Comparison of ENCODE assay signal across 8 cellular contexts in genomic region chr7:27901028-27901760, GRCh38.
DNase-seq lines count a peak whose midpoint lies in the region; ATAC-seq and TF ChIP-seq lines count a peak whose summit lies in the region.

No MANE protein-coding gene starts in this region.

- peak overlapping the region in 5 of 12 donors; percentile 11 to 89 (median 35) for H3K27ac ChIP-seq in heart left ventricle
- H3K27ac ChIP-seq in right atrium auricular region = no peak overlapping the region
- peak overlapping the region; percentile 89 for H3K27ac ChIP-seq in OCI-LY1 (ENCODE audit: low read depth, low read length, poor library complexity, severe bottlenecking)

- peak overlapping the region; percentile 54 for H3K4me2 ChIP-seq in OCI-LY1 (ENCODE audit: low read length)

- no peaks in the 10 kb centered on the region for H3K9me3 Mint-ChIP-seq in dendritic cell treated with granulocyte-macrophage colony-stimulating factor and Interleukin-4, amounts not matched to agents 40 ng/mL and 50 ng/mL, for 4 days

- peak overlapping the region; percentile 83 for H3K27ac Mint-ChIP-seq in dendritic cell treated with granulocyte-macrophage colony-stimulating factor and Interleukin-4, amounts not matched to agents 40 ng/mL and 50 ng/mL, for 4 days

- H3K27me3 ChIP-seq in heart left ventricle = no peaks in the 10 kb centered on the region
- no peaks in the 10 kb centered on the region for H3K27me3 ChIP-seq in right atrium auricular region
- no peaks in the 10 kb centered on the region for H3K27me3 ChIP-seq in OCI-LY1 (ENCODE audit: insufficient read depth, low read length)

- no peaks in the 10 kb centered on the region for H3F3A ChIP-seq in OCI-LY1 (ENCODE audit: insufficient read depth, low read length)

- peak overlapping the region; percentile 42 for H3K9ac ChIP-seq in OCI-LY1 (ENCODE audit: low read length)

- H3K27me3 Mint-ChIP-seq in dendritic cell treated with granulocyte-macrophage colony-stimulating factor and Interleukin-4, amounts not matched to agents 40 ng/mL and 50 ng/mL, for 4 days = no peaks in the 10 kb centered on the region

- ATAC-seq in heart left ventricle (peak in 1 of 4 donors; percentile 28), HG02798 (IDR thresholded peaks at IDR 0.05; ENCODE audit: poor library complexity, unreplicated experiment) (peak; percentile 84)

- TF ChIP-seq POLR2A in heart left ventricle (IDR thresholded peaks at IDR 0.05) = no peak

- TF ChIP-seq CTCF in heart left ventricle (IDR thresholded peaks at IDR 0.05) (no peak), right atrium auricular region (IDR thresholded peaks at IDR 0.05) (no peak), OCI-LY1 (IDR thresholded peaks at IDR 0.05; ENCODE audit: low read length) (no peak)

- H3K36me3 ChIP-seq in heart left ventricle (no peaks in the 10 kb centered on the region), right atrium auricular region (no peaks in the 10 kb centered on the region), OCI-LY1 (ENCODE audit: insufficient read depth, low read length) (no peaks in the 10 kb centered on the region)

- no peaks in the 10 kb centered on the region for H3K79me2 ChIP-seq in OCI-LY1 (ENCODE audit: insufficient read depth, low read length)

- H2AFZ ChIP-seq in OCI-LY1 (ENCODE audit: low read length) = no peak overlapping the region

- peak overlapping the region; percentile 17 for H3K4me3 Mint-ChIP-seq in dendritic cell treated with granulocyte-macrophage colony-stimulating factor and Interleukin-4, amounts not matched to agents 40 ng/mL and 50 ng/mL, for 4 days

- WGBS in heart left ventricle, 4 donors = 47 to 63% (median 52%) methylated on average over 5 of the region's 5 CpGs

- H3K36me3 Mint-ChIP-seq in dendritic cell treated with granulocyte-macrophage colony-stimulating factor and Interleukin-4, amounts not matched to agents 40 ng/mL and 50 ng/mL, for 4 days (ENCODE audit: low read depth) = no peaks in the 10 kb centered on the region

- intact Hi-C loops in heart left ventricle (cut with DNase I) = no loop called here
- intact Hi-C loops in dendritic cell treated with granulocyte-macrophage colony-stimulating factor and Interleukin-4, amounts not matched to agents 40 ng/mL and 50 ng/mL, for 4 days (cut with micrococcal nuclease) = no loop called here

- H3K9me3 ChIP-seq in heart left ventricle (no peaks in the 10 kb centered on the region), right atrium auricular region (no peaks in the 10 kb centered on the region), OCI-LY1 (ENCODE audit: low read length) (no peaks in the 10 kb centered on the region)

- H4K20me1 ChIP-seq in OCI-LY1 (ENCODE audit: insufficient read depth, low read length) = no peaks in the 10 kb centered on the region

- peaks cover 0 to 44% (median 7%) of the 10 kb centered on the region in 12 donors for H3K4me1 ChIP-seq in heart left ventricle
- peaks cover 0 to 6% of the 10 kb centered on the region in 2 donors for H3K4me1 ChIP-seq in right atrium auricular region
- H3K4me1 ChIP-seq in OCI-LY1 (ENCODE audit: insufficient read depth, low read length, severe bottlenecking) = peaks cover 50% of the 10 kb centered on the region

- peaks cover 43% of the 10 kb centered on the region for H3K4me1 Mint-ChIP-seq in dendritic cell treated with granulocyte-macrophage colony-stimulating factor and Interleukin-4, amounts not matched to agents 40 ng/mL and 50 ng/mL, for 4 days (ENCODE audit: low read depth)

- H3K9me2 ChIP-seq in OCI-LY1 (ENCODE audit: low read depth, low read length) = no peaks in the 10 kb centered on the region

- H3K4me3 ChIP-seq in heart left ventricle (peak overlapping the region in 9 of 12 donors; percentile 1 to 40 (median 24)), right atrium auricular region (peak overlapping the region in 1 of 2 donors; percentile 11), OCI-LY1 (ENCODE audit: low read depth, low read length, poor library complexity, severe bottlenecking) (peak overlapping the region; percentile 27)

- DNase-seq in heart left ventricle (no peak), right atrium auricular region (ENCODE audit: low spot score) (no peak), retina (peak; percentile 27), NCI-H82 treated with DMSO at 0.1 percent for 48 hours (lab: John Stamatoyannopoulos, UW; ENCODE audit: unreplicated experiment) (no peak), iPS-NIHi7 (ENCODE audit: extremely low spot score) (no peak)
